Comparison of ENCODE assay signal across 28 cellular contexts in genomic region chr1:212625781-212626450, GRCh38.
"Had no signal": no experiment of that assay in that cellular context is flagged by ENCODE, and none has a peak within 500 bp of the region (broad histone marks: within the 10 kb centered on the region; RNA-seq: fewer than 3 reads in every experiment).

No MANE protein-coding gene starts in this region.

- H3K9me3 Mint-ChIP-seq: immature natural killer cell; memory B cell; mesothelial cell of epicardium; naive B cell; natural killer cell treated with Interleukin-12 subunit alpha and Interleukin-12 subunit beta and Interleukin-15 and Interleukin-18, amount 100 ng/mL, for 72 hours; neural crest cell; stimulated activated naive CD8-positive, alpha-beta T cell treated with anti-CD3 and anti-CD28 coated beads, Interleukin-15, amount 100 ng/mL, for 72 hours had no signal

- H3K4me3 Mint-ChIP-seq: immature natural killer cell; memory B cell; mesothelial cell of epicardium; naive B cell; natural killer cell treated with Interleukin-12 subunit alpha and Interleukin-12 subunit beta and Interleukin-15 and Interleukin-18, amount 100 ng/mL, for 72 hours; neural crest cell; stimulated activated naive CD8-positive, alpha-beta T cell treated with anti-CD3 and anti-CD28 coated beads, Interleukin-15, amount 100 ng/mL, for 72 hours had no signal

- DNase-seq: dermis blood vessel endothelial cell; effector memory CD4-positive, alpha-beta T cell; erythroblast; esophagus squamous epithelium; foreskin melanocyte; hypothalamus; immature natural killer cell; left ventricle myocardium superior; lower lobe of right lung; mucosa of descending colon; naive B cell; stimulated activated CD4-positive, alpha-beta T cell treated with anti-CD3 and anti-CD28 coated beads, Interleukin-12 subunit alpha, Interleukin-12 subunit beta, amount 100 ng/mL, for 4 hours; stimulated activated CD4-positive, alpha-beta T cell treated with anti-CD3 and anti-CD28 coated beads, Interleukin-1b, Interleukin-23, amount 100 ng/mL, for 48 hours; stimulated activated CD4-positive, alpha-beta T cell treated with anti-CD3 and anti-CD28 coated beads, Interleukin-4, amount 100 ng/mL, for 1 hour; stimulated activated CD8-positive, alpha-beta memory T cell treated with anti-CD3 and anti-CD28 coated beads, Interleukin-4, amount 100 ng/mL, for 48 hours; stimulated activated naive CD4-positive, alpha-beta T cell; stimulated activated naive CD8-positive, alpha-beta T cell treated with anti-CD3 and anti-CD28 coated beads, Interleukin-15, amount 100 ng/mL, for 72 hours; transverse colon; upper lobe of right lung; uterus had no signal

- ATAC-seq: left ventricle myocardium superior; lower lobe of right lung; mucosa of descending colon; natural killer cell treated with Interleukin-12 subunit alpha and Interleukin-12 subunit beta and Interleukin-15 and Interleukin-18, amount 100 ng/mL, for 72 hours; sciatic nerve; stimulated activated naive CD8-positive, alpha-beta T cell treated with anti-CD3 and anti-CD28 coated beads, Interleukin-15, amount 100 ng/mL, for 72 hours; upper lobe of right lung had no signal

- H3K36me3 Mint-ChIP-seq: immature natural killer cell; memory B cell; mesothelial cell of epicardium; naive B cell; natural killer cell treated with Interleukin-12 subunit alpha and Interleukin-12 subunit beta and Interleukin-15 and Interleukin-18, amount 100 ng/mL, for 72 hours had no signal

- H3K27ac Mint-ChIP-seq: immature natural killer cell; memory B cell; mesothelial cell of epicardium; naive B cell; natural killer cell treated with Interleukin-12 subunit alpha and Interleukin-12 subunit beta and Interleukin-15 and Interleukin-18, amount 100 ng/mL, for 72 hours had no signal

- H3K9me3 ChIP-seq: esophagus squamous epithelium, lower lobe of right lung, mucosa of descending colon, prostate gland, right atrium auricular region, suprapubic skin, transverse colon, upper lobe of right lung, uterus had no signal

- H3K4me1 Mint-ChIP-seq: memory B cell, naive B cell had no signal
